ENCODE assay signal across 9 cellular contexts in genomic region chr9:134551657-134552348, GRCh38.
A peak's percentile ranks its signal among the peaks of the same experiment; 100 is the strongest.
DNase-seq lines count a peak whose midpoint lies in the region; ATAC-seq and TF ChIP-seq lines count a peak whose summit lies in the region.
"Had no signal": no experiment of that assay in that cellular context is flagged by ENCODE, and none has a peak within 500 bp of the region (broad histone marks: within the 10 kb centered on the region; RNA-seq: fewer than 3 reads in every experiment).

No MANE protein-coding gene starts in this region.

- peaks cover 6% of the 10 kb centered on the region for H3K4me1 ChIP-seq in foreskin keratinocyte

- DNase-seq in ELF-1 (ENCODE audit: low read depth, low spot score) (peak; percentile 79), RWPE1 (ENCODE audit: low spot score) (peak; percentile 88), foreskin keratinocyte (peak; percentile 63 to 74), pulmonary artery endothelial cell (ENCODE audit: low read depth, low spot score) (peak; percentile 5), NCI-H1417 (lab: John Stamatoyannopoulos, UW) (no peak), GM20000 (ENCODE audit: low spot score) (no peak), HuH-7 (ENCODE audit: low spot score) (no peak), NCI-H446 (lab: John Stamatoyannopoulos, UW) (no peak)
- DNase-seq: activated T-cell treated with anti-CD3 and anti-CD28 coated beads, Interleukin-2, amount 50 U/mL, for 72 hours had no signal

- H3K27me3 ChIP-seq in foreskin keratinocyte, result peaks cover 14% of the 10 kb centered on the region

- POLR2A ChIA-PET in RWPE1 (lab: Yijun Ruan, JAX; ENCODE audit: low non-redundant PET), result interaction anchor here (0.6 kb wide), 1 partner anchor 379 kb away, joined by 3 read pairs; no protein-coding TSS in a partner anchor

- CTCF ChIA-PET in RWPE1 (lab: Yijun Ruan, JAX), result interaction anchor here (0.6 kb wide), 1 partner anchor 109 kb away, joined by 6 read pairs; no protein-coding TSS in a partner anchor

- no peak for TF ChIP-seq CTCF in RWPE1 (conservative IDR thresholded peaks at IDR 0.05; ENCODE audit: low read depth)
- no peak for TF ChIP-seq CTCF in foreskin keratinocyte (conservative IDR thresholded peaks at IDR 0.05)
- no peak for TF ChIP-seq CTCF in GM20000 (IDR thresholded peaks at IDR 0.05; ENCODE audit: extremely low read depth, missing control alignments)

- peak; percentile 72 for ATAC-seq in foreskin keratinocyte
- ATAC-seq: activated T-cell treated with anti-CD3 and anti-CD28 coated beads, Interleukin-2, amount 50 U/mL, for 72 hours had no signal

- H3K27ac ChIP-seq in RWPE1 (peak overlapping the region; percentile 85), foreskin keratinocyte (no peak overlapping the region)

Comparison
In these comparisons a context has a peak if more than half of its experiments do, and no peak if none do; other contexts are left out.
1. DNase-seq: peak in ELF-1 (single experiment), RWPE1 (single experiment), foreskin keratinocyte (2 of 2) and pulmonary artery endothelial cell (single experiment); none in NCI-H1417 (0 of 3), GM20000 (single experiment), HuH-7 (single experiment) and NCI-H446 (0 of 2).